Comparison of ENCODE assay signal across 29 cellular contexts in genomic region chr5:148873690-148874485, GRCh38. TPM values are rescaled to one million over a fixed set of nuclear protein-coding genes. Genes with fewer than 3 reads are reported as not detected.
DNase-seq lines count a peak whose midpoint lies in the region; ATAC-seq and TF ChIP-seq lines count a peak whose summit lies in the region.
"Had no signal": no experiment of that assay in that cellular context is flagged by ENCODE, and none has a peak within 500 bp of the region (broad histone marks: within the 10 kb centered on the region; RNA-seq: fewer than 3 reads in every experiment).

No MANE protein-coding gene starts in this region.

- no peaks in the 10 kb centered on the region for H3K36me3 Mint-ChIP-seq in stimulated activated naive CD8-positive, alpha-beta T cell treated with anti-CD3 and anti-CD28 coated beads, Interleukin-15, Interleukin-2, amounts not matched to agents 100 ng/mL and 50 ng/mL, for 24 hours (ENCODE audit: low read depth)
- H3K36me3 Mint-ChIP-seq in neural crest cell (ENCODE audit: low read depth) (no peaks in the 10 kb centered on the region), H9 (ENCODE audit: insufficient read depth in 1 of 3, low read depth in 3 of 3) (no peaks in the 10 kb centered on the region)
- H3K36me3 Mint-ChIP-seq in activated T-cell treated with anti-CD3 and anti-CD28 coated beads, Interleukin-2, amount 50 U/mL, for 72 hours (ENCODE audit: insufficient read depth in 2 of 2), result no peaks in the 10 kb centered on the region
- H3K36me3 Mint-ChIP-seq: activated naive CD8-positive, alpha-beta T cell treated with anti-CD3 and anti-CD28 coated beads, Interleukin-2, amount 10 ng/mL, durations not matched to agents 7 days and 5 days had no signal

- H2AFZ ChIP-seq in H9 (ENCODE audit: low read length), result no peak overlapping the region

- no peak overlapping the region for H4K91ac ChIP-seq in H9 (ENCODE audit: insufficient read length, low read depth, low read length)

- no peak overlapping the region for H3K14ac ChIP-seq in H9 (ENCODE audit: insufficient read depth, low read length)

- no CpG with 5 or more reads among the region's 3 CpGs for WGBS in H9 (ENCODE audit: extremely low coverage, insufficient read length, low lambda C conversion rate)

- H3K27me3 ChIP-seq in cardiac muscle cell, result no peaks in the 10 kb centered on the region
- H3K27me3 ChIP-seq in H9 (ENCODE audit: insufficient read depth, low read length), result no peaks in the 10 kb centered on the region
- H3K27me3 ChIP-seq: MG63, tibial nerve had no signal

- no peak overlapping the region for H4K8ac ChIP-seq in H9 (replicated peaks; ENCODE audit: insufficient read length, low read depth, low read length)

- no peak for ATAC-seq in stimulated activated naive CD8-positive, alpha-beta T cell treated with anti-CD3 and anti-CD28 coated beads, Interleukin-15, Interleukin-2, amounts not matched to agents 100 U/mL and 50 U/mL, for 24 hours
- ATAC-seq in SK-N-SH treated with all-trans-retinoic acid at 6 μM for 48 hours, result no peak
- ATAC-seq in activated T-cell treated with anti-CD3 and anti-CD28 coated beads, Interleukin-2, amount 50 U/mL, for 72 hours (replicated peaks in 1 of 2), result no peak
- ATAC-seq: activated CD8-positive, alpha-beta T cell treated with anti-CD3 and anti-CD28 coated beads for 36 hours; esophagus mucosa; stimulated activated naive CD8-positive, alpha-beta T cell treated with anti-CD3 and anti-CD28 coated beads, Interleukin-15, amount 100 ng/mL, for 72 hours had no signal

- H3K9ac ChIP-seq in H9 (ENCODE audit: extremely low read depth, insufficient read length, low read length), result no peak overlapping the region

- H3K18ac ChIP-seq in H9 (ENCODE audit: insufficient read length, low read depth, low read length), result no peak overlapping the region

- no peaks in the 10 kb centered on the region for H3K79me2 ChIP-seq in H9 (ENCODE audit: insufficient read depth, low read length)

- H2BK20ac ChIP-seq in H9 (ENCODE audit: low read depth, low read length, poor library complexity, severe bottlenecking), result no peak overlapping the region

- H3K27ac Mint-ChIP-seq in stimulated activated naive CD8-positive, alpha-beta T cell treated with anti-CD3 and anti-CD28 coated beads, Interleukin-15, Interleukin-2, amounts not matched to agents 100 ng/mL and 50 ng/mL, for 24 hours, result peak overlapping the region; percentile 18
- peak overlapping the region; percentile 2 for H3K27ac Mint-ChIP-seq in neural crest cell (ENCODE audit: unreplicated experiment)
- peak overlapping the region in 1 of 3 experiments; percentile 56; a peak in 1 of 7 replicates for H3K27ac Mint-ChIP-seq in H9
- H3K27ac Mint-ChIP-seq in activated T-cell treated with anti-CD3 and anti-CD28 coated beads, Interleukin-2, amount 50 U/mL, for 72 hours, result no peak overlapping the region
- H3K27ac Mint-ChIP-seq: activated CD8-positive, alpha-beta T cell treated with anti-CD3 and anti-CD28 coated beads for 36 hours; activated naive CD8-positive, alpha-beta T cell treated with anti-CD3 and anti-CD28 coated beads, Interleukin-2, amount 10 ng/mL, durations not matched to agents 7 days and 5 days; B cell had no signal

- H3K27me3 Mint-ChIP-seq in stimulated activated naive CD8-positive, alpha-beta T cell treated with anti-CD3 and anti-CD28 coated beads, Interleukin-15, Interleukin-2, amounts not matched to agents 100 ng/mL and 50 ng/mL, for 24 hours, result no peaks in the 10 kb centered on the region
- H3K27me3 Mint-ChIP-seq in neural crest cell (ENCODE audit: low read depth) (no peaks in the 10 kb centered on the region), H9 (ENCODE audit: low read depth) (no peaks in the 10 kb centered on the region; the same call in 1 of the 2 replicates)
- H3K27me3 Mint-ChIP-seq in activated T-cell treated with anti-CD3 and anti-CD28 coated beads, Interleukin-2, amount 50 U/mL, for 72 hours (ENCODE audit: low read depth), result peaks cover 6% of the 10 kb centered on the region
- H3K27me3 Mint-ChIP-seq: B cell had no signal

- H2BK5ac ChIP-seq in H9 (ENCODE audit: insufficient read length, low read length), result no peak overlapping the region

- no peak overlapping the region for H2BK15ac ChIP-seq in H9 (ENCODE audit: low read depth, low read length)

- no peak overlapping the region for H2AK5ac ChIP-seq in H9 (ENCODE audit: insufficient read length, low read length)

- DNase-seq in stimulated activated naive CD8-positive, alpha-beta T cell treated with anti-CD3 and anti-CD28 coated beads, Interleukin-15, Interleukin-2, amounts not matched to agents 100 U/mL and 50 U/mL, for 24 hours, result no peak
- DNase-seq in cardiac muscle cell (ENCODE audit: low read depth in 1 of 2, low spot score in 1 of 2) (peak in 1 of 2 donors; percentile 41), neural crest cell (ENCODE audit: low read depth, low spot score) (no peak), putamen (ENCODE audit: low spot score) (no peak), H9 (no peak)
- no peak for DNase-seq in activated T-cell treated with anti-CD3 and anti-CD28 coated beads, Interleukin-2, amount 50 U/mL, for 72 hours
- DNase-seq: activated CD4-positive, alpha-beta T cell treated with anti-CD3 and anti-CD28 coated beads for 1 hour; activated CD8-positive, alpha-beta T cell treated with anti-CD3 and anti-CD28 coated beads for 36 hours; activated effector memory CD4-positive, alpha-beta T cell treated with Interleukin-2 at 50 U/mL for 16 hours; activated naive CD8-positive, alpha-beta T cell treated with anti-CD3 and anti-CD28 coated beads, Interleukin-2, amount 10 ng/mL, durations not matched to agents 7 days and 5 days; effector CD8-positive, alpha-beta T cell; GF-D8; GOT3; islet precursor cell; KBM-7; mesenchymal stem cell; NCI-H1417 treated with DMSO at 0.1 percent for 48 hours; NCI-H2081 treated with DMSO at 0.1 percent for 48 hours; retina; SHP77 treated with DMSO at 0.1 percent for 48 hours; stimulated activated CD4-positive, alpha-beta T cell treated with anti-CD3 and anti-CD28 coated beads, Interleukin-4, amount 100 ng/mL, for 24 hours; stimulated activated naive CD8-positive, alpha-beta T cell treated with anti-CD3 and anti-CD28 coated beads, Interleukin-15, amount 100 ng/mL, for 72 hours had no signal

- H3K23ac ChIP-seq in H9 (ENCODE audit: insufficient read length, low read depth, low read length), result no peak overlapping the region

- H3K27ac ChIP-seq in cardiac muscle cell (peak overlapping the region; percentile 55), H9 (ENCODE audit: insufficient read length, low read depth, low read length) (no peak overlapping the region)
- H3K27ac ChIP-seq: tibial nerve had no signal

- no peak overlapping the region for H2BK120ac ChIP-seq in H9 (ENCODE audit: low read depth, low read length, poor library complexity, severe bottlenecking)

- no peak overlapping the region for H4K5ac ChIP-seq in H9 (ENCODE audit: insufficient read length, low read depth, low read length)

- H3K56ac ChIP-seq in H9 (ENCODE audit: insufficient read length, low read depth, low read length), result no peak overlapping the region

- no peaks in the 10 kb centered on the region for H3K23me2 ChIP-seq in H9 (ENCODE audit: insufficient read length, low read depth, low read length, poor library complexity, severe bottlenecking)

- H3K36me3 ChIP-seq in cardiac muscle cell, result no peaks in the 10 kb centered on the region
- H3K36me3 ChIP-seq: MG63, tibial nerve had no signal

- H3K4me1 Mint-ChIP-seq in stimulated activated naive CD8-positive, alpha-beta T cell treated with anti-CD3 and anti-CD28 coated beads, Interleukin-15, Interleukin-2, amounts not matched to agents 100 ng/mL and 50 ng/mL, for 24 hours (ENCODE audit: low read depth), result no peaks in the 10 kb centered on the region
- no peaks in the 10 kb centered on the region for H3K4me1 Mint-ChIP-seq in neural crest cell
- peaks cover 5 to 7% of the 10 kb centered on the region in 2 experiments for H3K4me1 Mint-ChIP-seq in H9
- H3K4me1 Mint-ChIP-seq in activated T-cell treated with anti-CD3 and anti-CD28 coated beads, Interleukin-2, amount 50 U/mL, for 72 hours (ENCODE audit: low read depth), result no peaks in the 10 kb centered on the region
- H3K4me1 Mint-ChIP-seq: activated naive CD8-positive, alpha-beta T cell treated with anti-CD3 and anti-CD28 coated beads, Interleukin-2, amount 10 ng/mL, durations not matched to agents 7 days and 5 days; B cell; stimulated activated naive CD8-positive, alpha-beta T cell treated with anti-CD3 and anti-CD28 coated beads, Interleukin-15, amount 100 ng/mL, for 72 hours had no signal

- no peak overlapping the region for H3K4me2 ChIP-seq in H9 (ENCODE audit: insufficient read depth, insufficient read length, low read length)

- H2BK12ac ChIP-seq in H9 (ENCODE audit: insufficient read length, low read depth, low read length), result no peak overlapping the region

- H3K9me3 ChIP-seq in cardiac muscle cell (ENCODE audit: low read depth), result no peaks in the 10 kb centered on the region
- H3K9me3 ChIP-seq in H9 (ENCODE audit: control insufficient read depth, low read depth, low read length), result no peaks in the 10 kb centered on the region
- H3K9me3 ChIP-seq: MG63, tibial nerve had no signal

- no peak for TF ChIP-seq CTCF in cardiac muscle cell (IDR thresholded peaks at IDR 0.05; ENCODE audit: low read depth, low read length)
- no peak for TF ChIP-seq CTCF in neural crest cell (conservative IDR thresholded peaks at IDR 0.05)
- TF ChIP-seq CTCF in H9 (conservative IDR thresholded peaks at IDR 0.05), result no peak

- H3K4me1 ChIP-seq in cardiac muscle cell (ENCODE audit: low read depth) (peaks cover 19% of the 10 kb centered on the region), H9 (ENCODE audit: insufficient read depth, low read length) (no peaks in the 10 kb centered on the region)

- no peaks in the 10 kb centered on the region for H4K20me1 ChIP-seq in H9 (ENCODE audit: control insufficient read depth, insufficient read depth, insufficient read length)

- no peak overlapping the region for H3K4ac ChIP-seq in H9 (ENCODE audit: low read depth, low read length)

- H3K9me3 Mint-ChIP-seq in stimulated activated naive CD8-positive, alpha-beta T cell treated with anti-CD3 and anti-CD28 coated beads, Interleukin-15, Interleukin-2, amounts not matched to agents 100 ng/mL and 50 ng/mL, for 24 hours, result no peaks in the 10 kb centered on the region
- no peaks in the 10 kb centered on the region for H3K9me3 Mint-ChIP-seq in neural crest cell
- no peaks in the 10 kb centered on the region for H3K9me3 Mint-ChIP-seq in H9
- no peaks in the 10 kb centered on the region for H3K9me3 Mint-ChIP-seq in activated T-cell treated with anti-CD3 and anti-CD28 coated beads, Interleukin-2, amount 50 U/mL, for 72 hours
- H3K9me3 Mint-ChIP-seq: activated CD8-positive, alpha-beta T cell treated with anti-CD3 and anti-CD28 coated beads for 36 hours; activated naive CD8-positive, alpha-beta T cell treated with anti-CD3 and anti-CD28 coated beads, Interleukin-2, amount 10 ng/mL, durations not matched to agents 7 days and 5 days; stimulated activated naive CD8-positive, alpha-beta T cell treated with anti-CD3 and anti-CD28 coated beads, Interleukin-15, amount 100 ng/mL, for 72 hours had no signal

- H3T11ph ChIP-seq in H9 (ENCODE audit: low read length), result no peak overlapping the region

- H3K4me3 ChIP-seq in cardiac muscle cell, result no peak overlapping the region
- H3K4me3 ChIP-seq: MG63, tibial nerve had no signal

- H3K4me3 Mint-ChIP-seq in stimulated activated naive CD8-positive, alpha-beta T cell treated with anti-CD3 and anti-CD28 coated beads, Interleukin-15, Interleukin-2, amounts not matched to agents 100 ng/mL and 50 ng/mL, for 24 hours, result no peak overlapping the region
- no peak overlapping the region for H3K4me3 Mint-ChIP-seq in neural crest cell
- no peak overlapping the region for H3K4me3 Mint-ChIP-seq in H9
- H3K4me3 Mint-ChIP-seq in activated T-cell treated with anti-CD3 and anti-CD28 coated beads, Interleukin-2, amount 50 U/mL, for 72 hours, result no peak overlapping the region
- H3K4me3 Mint-ChIP-seq: activated CD8-positive, alpha-beta T cell treated with anti-CD3 and anti-CD28 coated beads for 36 hours; activated naive CD8-positive, alpha-beta T cell treated with anti-CD3 and anti-CD28 coated beads, Interleukin-2, amount 10 ng/mL, durations not matched to agents 7 days and 5 days; B cell; stimulated activated naive CD8-positive, alpha-beta T cell treated with anti-CD3 and anti-CD28 coated beads, Interleukin-15, amount 100 ng/mL, for 72 hours had no signal

- no peaks in the 10 kb centered on the region for H3K79me1 ChIP-seq in H9 (ENCODE audit: insufficient read depth, low read depth, low read length, poor library complexity, severe bottlenecking)

RNA-seq across cellular contexts. Expression of gene ADRB2, which starts 47.5 kb away (rescaled TPM):
- total RNA-seq in cardiac muscle cell, result 7.5 and 10.9 TPM in 2 replicates
- polyA plus RNA-seq in cardiac muscle cell, result 7.3 and 12.9 TPM in 2 replicates
- total RNA-seq in neural crest cell, result 0.11 and 0.16 TPM in 2 replicates
- 0.26 TPM in 2 replicates for total RNA-seq in H9 (2021)
- 1 to 10 TPM in 1 of 2 donors, under 1 TPM in 1; 0.60 to 1.8 TPM for total RNA-seq in activated T-cell treated with anti-CD3 and anti-CD28 coated beads, Interleukin-2, amount 50 U/mL, for 72 hours
- total RNA-seq: A673 had no signal
